24 cellular contexts compared by ENCODE assay signal in genomic region chr21:33372582-33372981, GRCh38.
"Had no signal": no experiment of that assay in that cellular context is flagged by ENCODE, and none has a peak within 500 bp of the region (broad histone marks: within the 10 kb centered on the region; RNA-seq: fewer than 3 reads in every experiment).

No MANE protein-coding gene starts in this region.

- H3K27me3 Mint-ChIP-seq: activated T-helper 17 cell treated with anti-CD3 and anti-CD28 coated beads, Interleukin-2, amount 50 U/mL, for 72 hours had no signal

- H3K4me1 ChIP-seq: body of pancreas, prostate gland had no signal

- H3K4me3 Mint-ChIP-seq: activated naive CD8-positive, alpha-beta T cell treated with anti-CD3 and anti-CD28 coated beads for 36 hours; activated T-cell treated with anti-CD3 and anti-CD28 coated beads, Interleukin-2, amount 50 U/mL, for 4 hours; activated T-helper 17 cell treated with anti-CD3 and anti-CD28 coated beads, Interleukin-2, amount 50 U/mL, for 72 hours had no signal

- H3K27ac ChIP-seq: prostate gland had no signal

- DNase-seq: activated CD4-positive, alpha-beta T cell treated with anti-CD3 and anti-CD28 coated beads for 48 hours; activated CD4-positive, alpha-beta T cell treated with anti-CD3 and anti-CD28 coated beads, Interleukin-2, amount 50 U/mL, for 48 hours; activated naive CD4-positive, alpha-beta T cell treated with Interleukin-2 at 50 U/mL for 16 hours; activated naive CD8-positive, alpha-beta T cell treated with anti-CD3 and anti-CD28 coated beads for 36 hours; activated T-cell treated with anti-CD3 and anti-CD28 coated beads, Interleukin-2, amount 50 U/mL, for 4 hours; aorta; body of pancreas; dorsolateral prefrontal cortex; effector memory CD4-positive, alpha-beta T cell; kidney glomerular epithelial cell; mesendoderm; mucosa of descending colon; pancreas; retina; stimulated activated CD4-positive, alpha-beta T cell treated with anti-CD3 and anti-CD28 coated beads, Interleukin-1b, Interleukin-23, amount 100 ng/mL, for 48 hours; stimulated activated naive CD4-positive, alpha-beta T cell treated with Interleukin-2 at 50 U/mL for 16 hours had no signal

- H3K9me3 ChIP-seq: pancreas, prostate gland had no signal

- H3K36me3 ChIP-seq: adrenal gland, pancreas, prostate gland, tibial nerve had no signal

- H3K4me3 ChIP-seq: adrenal gland, body of pancreas, dorsolateral prefrontal cortex, lung, mucosa of descending colon, pancreas, prostate gland, smooth muscle cell, tibial nerve had no signal

- H3K27me3 ChIP-seq: adrenal gland, body of pancreas, dorsolateral prefrontal cortex, tibial nerve had no signal

- ATAC-seq: activated CD4-positive, CD25-positive, alpha-beta regulatory T cell treated with anti-CD3 and anti-CD28 coated beads, Interleukin-2, amount 50 U/mL, for 24 hours; activated T-cell treated with anti-CD3 and anti-CD28 coated beads, Interleukin-2, amount 50 U/mL, for 4 hours; activated T-helper 17 cell treated with anti-CD3 and anti-CD28 coated beads, Interleukin-2, amount 50 U/mL, for 72 hours; body of pancreas; left lobe of liver; mucosa of descending colon; pancreas had no signal

- H3K27ac Mint-ChIP-seq: activated naive CD8-positive, alpha-beta T cell treated with anti-CD3 and anti-CD28 coated beads for 36 hours; activated T-helper 17 cell treated with anti-CD3 and anti-CD28 coated beads, Interleukin-2, amount 50 U/mL, for 72 hours had no signal
